In genomic region chr2:169384816-169385215, GRCh38 we compare ENCODE assay signal across 2 cellular contexts.
TF ChIP-seq lines count a peak whose summit lies in the region.

No MANE protein-coding gene starts in this region.

TF ChIP-seq in HepG2, 621 proteins besides CTCF, POLR2A, EP300 and RAD21:
- TF ChIP-seq ARID4A (CRISPR knock-in tag; IDR thresholded peaks at IDR 0.05; ENCODE audit: borderline replicate concordance), result no peak
- TF ChIP-seq ZFY (CRISPR knock-in tag; IDR thresholded peaks at IDR 0.05), result no peak
- TF ChIP-seq NFE2L2 (IDR thresholded peaks at IDR 0.05; ENCODE audit: low read length), result peak; percentile 50
TF ChIP-seq in HepG2: peak in this region for 1.

TF ChIP-seq in A549, 52 proteins besides CTCF, POLR2A, EP300 and RAD21:
- TF ChIP-seq NFE2L2 (conservative IDR thresholded peaks at IDR 0.05; ENCODE audit: low read length) (peak; percentile 50; the same call in 1 of the 2 replicates), NPAS2 (CRISPR knock-in tag; IDR thresholded peaks at IDR 0.05; ENCODE audit: borderline replicate concordance) (no peak)
